Comparison of ENCODE assay signal across 16 cellular contexts in genomic region chr5:159786901-159787691, GRCh38.
DNase-seq lines count a peak whose midpoint lies in the region; ATAC-seq, FAIRE-seq and TF ChIP-seq lines count a peak whose summit lies in the region.
"Had no signal": no experiment of that assay in that cellular context is flagged by ENCODE, and none has a peak within 500 bp of the region (broad histone marks: within the 10 kb centered on the region; RNA-seq: fewer than 3 reads in every experiment).

No MANE protein-coding gene starts in this region.

- no peak overlapping the region for H2AFZ ChIP-seq in GM23248

- TF ChIP-seq CTCF in choroid plexus epithelial cell (conservative IDR thresholded peaks at IDR 0.05; ENCODE audit: low read depth, low read length) (no peak), kidney (IDR thresholded peaks at IDR 0.05; ENCODE audit: borderline replicate concordance, extremely low read depth, insufficient read depth) (no peak), suprapubic skin (IDR thresholded peaks at IDR 0.05) (no peak)

- H3K36me3 ChIP-seq in GM23248 (ENCODE audit: low read depth) (no peaks in the 10 kb centered on the region), kidney (ENCODE audit: control insufficient read depth in 1 of 2, insufficient read depth in 2 of 2, low read length in 2 of 2) (no peaks in the 10 kb centered on the region), suprapubic skin (no peaks in the 10 kb centered on the region)
- H3K36me3 ChIP-seq: cardiac muscle cell had no signal

- intact Hi-C loops in kidney (cut with DNase I): no loop called here
- intact Hi-C loops in activated naive CD4-positive, alpha-beta T cell treated with anti-CD3 and anti-CD28 coated beads for 36 hours (cut with micrococcal nuclease): no loop called here

- in situ Hi-C loops in GM23248 (cut with MboI): no loop called here

- peak; percentile 92 for DNase-seq in GM23248
- peak; percentile 74 for DNase-seq in choroid plexus epithelial cell (ENCODE audit: low read depth)
- peak; percentile 91 for DNase-seq in kidney
- peak; percentile 88 to 90 for DNase-seq in suprapubic skin (ENCODE audit: low spot score in 2 of 2)
- DNase-seq in DMS53 (lab: John Stamatoyannopoulos, UW): no peak
- no peak for DNase-seq in caudate nucleus (lab: John Stamatoyannopoulos, UW)
- DNase-seq in activated naive CD4-positive, alpha-beta T cell treated with anti-CD3 and anti-CD28 coated beads for 36 hours: no peak
- DNase-seq: activated CD4-positive, CD25-positive, alpha-beta regulatory T cell; activated T-cell treated with anti-CD3 and anti-CD28 coated beads, Interleukin-2, amount 50 U/mL, for 24 hours; CD8-positive, alpha-beta memory T cell; erythroblast; stimulated activated CD4-positive, alpha-beta T cell treated with anti-CD3 and anti-CD28 coated beads, Interleukin-15, amount 100 ng/mL, for 24 hours had no signal

- H4K20me1 ChIP-seq in GM23248 (ENCODE audit: insufficient read depth): no peaks in the 10 kb centered on the region

- H3K27me3 Mint-ChIP-seq in activated naive CD4-positive, alpha-beta T cell treated with anti-CD3 and anti-CD28 coated beads for 36 hours (ENCODE audit: low read depth): peaks cover 19% of the 10 kb centered on the region

- H3K9me3 ChIP-seq in GM23248 (ENCODE audit: low read depth) (no peaks in the 10 kb centered on the region), kidney (ENCODE audit: control insufficient read depth in 1 of 2, low read length in 2 of 2) (no peaks in the 10 kb centered on the region), suprapubic skin (no peaks in the 10 kb centered on the region)

- no peak for FAIRE-seq in kidney (lab: Jason Lieb, UNC)
- FAIRE-seq: keratinocyte had no signal

- peaks cover 13% of the 10 kb centered on the region for H3F3A ChIP-seq in GM23248 (ENCODE audit: insufficient read depth)

- no peaks in the 10 kb centered on the region for H3K36me3 Mint-ChIP-seq in activated naive CD4-positive, alpha-beta T cell treated with anti-CD3 and anti-CD28 coated beads for 36 hours (ENCODE audit: low read depth)
- H3K36me3 Mint-ChIP-seq: CD8-positive, alpha-beta memory T cell had no signal

- TF ChIP-seq POLR2A in suprapubic skin (IDR thresholded peaks at IDR 0.05): no peak

- peak overlapping the region; percentile 51 for H3K4me2 ChIP-seq in GM23248 (ENCODE audit: unreplicated experiment)

- no peak overlapping the region for H3K4me3 ChIP-seq in GM23248
- no peak overlapping the region for H3K4me3 ChIP-seq in choroid plexus epithelial cell (ENCODE audit: low read depth, low read length)
- no peak overlapping the region for H3K4me3 ChIP-seq in kidney (ENCODE audit: low read length in 2 of 2)
- no peak overlapping the region for H3K4me3 ChIP-seq in suprapubic skin
- H3K4me3 ChIP-seq: cardiac muscle cell had no signal

- H3K9ac ChIP-seq in GM23248 (0 out of 2 replicates have a peak overlapping the region, but pooled peaks have one; percentile 22), kidney (ENCODE audit: low read length in 2 of 2) (no peak overlapping the region)

- no peak for TF ChIP-seq EP300 in suprapubic skin (IDR thresholded peaks at IDR 0.05)

- no peak overlapping the region for H3K4me3 Mint-ChIP-seq in activated naive CD4-positive, alpha-beta T cell treated with anti-CD3 and anti-CD28 coated beads for 36 hours
- H3K4me3 Mint-ChIP-seq: activated T-cell treated with anti-CD3 and anti-CD28 coated beads, Interleukin-2, amount 50 U/mL, for 24 hours; CD8-positive, alpha-beta memory T cell; neural crest cell had no signal

- H3K27ac ChIP-seq in GM23248 (no peak overlapping the region), kidney (ENCODE audit: low read depth in 2 of 2, low read length in 2 of 2) (no peak overlapping the region), suprapubic skin (peak overlapping the region; percentile 64), caudate nucleus (ENCODE audit: low read depth, low read length) (no peak overlapping the region)
- H3K27ac ChIP-seq: cardiac muscle cell had no signal

- H3K27ac Mint-ChIP-seq in activated naive CD4-positive, alpha-beta T cell treated with anti-CD3 and anti-CD28 coated beads for 36 hours: no peak overlapping the region
- H3K27ac Mint-ChIP-seq: activated T-cell treated with anti-CD3 and anti-CD28 coated beads, Interleukin-2, amount 50 U/mL, for 24 hours; CD8-positive, alpha-beta memory T cell had no signal

- no peaks in the 10 kb centered on the region for H3K9me2 ChIP-seq in GM23248 (ENCODE audit: insufficient read depth)

- peaks cover 15% of the 10 kb centered on the region for H3K4me1 ChIP-seq in GM23248 (ENCODE audit: insufficient read depth)
- peaks cover 0 to 5% of the 10 kb centered on the region in 2 donors for H3K4me1 ChIP-seq in kidney (ENCODE audit: control insufficient read depth in 1 of 2, insufficient read depth in 1 of 2, low read depth in 1 of 2, low read length in 2 of 2)
- H3K4me1 ChIP-seq in suprapubic skin: peaks cover 16% of the 10 kb centered on the region

- 18% methylated on average over 14 of the region's 14 CpGs for WGBS in GM23248 (ENCODE audit: low coverage in 1 of 2, low lambda C conversion rate in 2 of 2, missing lambda C conversion rate in 2 of 2), 2 experiments
- WGBS in suprapubic skin: 60% methylated on average over 14 of the region's 14 CpGs

- ATAC-seq in GM21576 (IDR thresholded peaks at IDR 0.05; ENCODE audit: unreplicated experiment): no peak

- no peaks in the 10 kb centered on the region for H3K9me3 Mint-ChIP-seq in activated naive CD4-positive, alpha-beta T cell treated with anti-CD3 and anti-CD28 coated beads for 36 hours
- H3K9me3 Mint-ChIP-seq: activated T-cell treated with anti-CD3 and anti-CD28 coated beads, Interleukin-2, amount 50 U/mL, for 24 hours; CD8-positive, alpha-beta memory T cell; neural crest cell had no signal

- H3K27me3 ChIP-seq in GM23248 (replicated peaks; ENCODE audit: insufficient read depth) (no peaks in the 10 kb centered on the region), suprapubic skin (no peaks in the 10 kb centered on the region)
- H3K27me3 ChIP-seq: cardiac muscle cell had no signal

- CTCF ChIA-PET in activated naive CD4-positive, alpha-beta T cell treated with anti-CD3 and anti-CD28 coated beads for 36 hours (lab: Charles Lee): no interaction called here

- no peaks in the 10 kb centered on the region for H3K4me1 Mint-ChIP-seq in activated naive CD4-positive, alpha-beta T cell treated with anti-CD3 and anti-CD28 coated beads for 36 hours (ENCODE audit: low read depth)
- H3K4me1 Mint-ChIP-seq: CD8-positive, alpha-beta memory T cell; neural crest cell had no signal

- no peaks in the 10 kb centered on the region for H3K79me2 ChIP-seq in GM23248 (ENCODE audit: insufficient read depth)

Comparison
In these comparisons a context has a peak if more than half of its experiments do, and no peak if none do; other contexts are left out.
1. DNase-seq: peak in GM23248 (single experiment), choroid plexus epithelial cell (single experiment), kidney (single experiment) and suprapubic skin (2 of 2); none in DMS53 (single experiment), caudate nucleus (0 of 61) and activated naive CD4-positive, alpha-beta T cell treated with anti-CD3 and anti-CD28 coated beads for 36 hours (single experiment).